2 cellular contexts compared by ENCODE assay signal in genomic region chr12:6963741-6964446, GRCh38.
TF ChIP-seq lines count a peak whose summit lies in the region.

No MANE protein-coding gene starts in this region.

TF ChIP-seq in H1, 55 proteins besides CTCF, POLR2A, EP300 and RAD21:
- no peak for TF ChIP-seq FOSL1 (IDR thresholded peaks at IDR 0.05; ENCODE audit: insufficient read depth, low read depth, low read length)
- no peak for TF ChIP-seq NANOG (IDR thresholded peaks at IDR 0.05; ENCODE audit: insufficient read depth, low read depth, low read length, poor library complexity, severe bottlenecking)
- no peak for TF ChIP-seq NRF1 (IDR thresholded peaks at IDR 0.05; ENCODE audit: low read depth, low read length)
- no peak for TF ChIP-seq SP4 (IDR thresholded peaks at IDR 0.05; ENCODE audit: low read length)
- 0 out of 2 replicates have a peak, but pooled peaks have one; percentile 24 for TF ChIP-seq TAF1 (IDR thresholded peaks at IDR 0.05; ENCODE audit: low read depth, low read length)
- no peak for TF ChIP-seq TBP (IDR thresholded peaks at IDR 0.05; ENCODE audit: low read depth, low read length)
- peak; percentile 89 for TF ChIP-seq YY1 (IDR thresholded peaks at IDR 0.05; ENCODE audit: low read depth, low read length)

TF ChIP-seq in HEK293T, 16 proteins besides CTCF, POLR2A, EP300 and RAD21:
- no peak for TF ChIP-seq SUZ12 (IDR thresholded peaks at IDR 0.05)
- TF ChIP-seq NFRKB (IDR thresholded peaks at IDR 0.05): no peak
- TF ChIP-seq LEF1 (IDR thresholded peaks at IDR 0.05; ENCODE audit: borderline replicate concordance): no peak
- no peak for TF ChIP-seq L3MBTL2 (conservative IDR thresholded peaks at IDR 0.05)
- no peak for TF ChIP-seq FOXK2 (IDR thresholded peaks at IDR 0.05)
- TF ChIP-seq BHLHE40 (IDR thresholded peaks at IDR 0.05; ENCODE audit: borderline replicate concordance): no peak
- TF ChIP-seq FOXM1 (IDR thresholded peaks at IDR 0.05; ENCODE audit: borderline replicate concordance): no peak
- TF ChIP-seq TARDBP (IDR thresholded peaks at IDR 0.05): no peak
- no peak for TF ChIP-seq ARNT (IDR thresholded peaks at IDR 0.05)
- TF ChIP-seq CTBP1 (IDR thresholded peaks at IDR 0.05; ENCODE audit: borderline replicate concordance): no peak
- TF ChIP-seq SP1 (IDR thresholded peaks at IDR 0.05): no peak
- no peak for TF ChIP-seq HDGF (IDR thresholded peaks at IDR 0.05; ENCODE audit: borderline replicate concordance)
- no peak for TF ChIP-seq ELF4 (IDR thresholded peaks at IDR 0.05)
- TF ChIP-seq ZNF384 (IDR thresholded peaks at IDR 0.05): no peak
- no peak for TF ChIP-seq PKNOX1 (IDR thresholded peaks at IDR 0.05)
- TF ChIP-seq FOXA1 (IDR thresholded peaks at IDR 0.05): no peak
